ENCODE assay signal across 9 cellular contexts in the genomic region with DNA sequence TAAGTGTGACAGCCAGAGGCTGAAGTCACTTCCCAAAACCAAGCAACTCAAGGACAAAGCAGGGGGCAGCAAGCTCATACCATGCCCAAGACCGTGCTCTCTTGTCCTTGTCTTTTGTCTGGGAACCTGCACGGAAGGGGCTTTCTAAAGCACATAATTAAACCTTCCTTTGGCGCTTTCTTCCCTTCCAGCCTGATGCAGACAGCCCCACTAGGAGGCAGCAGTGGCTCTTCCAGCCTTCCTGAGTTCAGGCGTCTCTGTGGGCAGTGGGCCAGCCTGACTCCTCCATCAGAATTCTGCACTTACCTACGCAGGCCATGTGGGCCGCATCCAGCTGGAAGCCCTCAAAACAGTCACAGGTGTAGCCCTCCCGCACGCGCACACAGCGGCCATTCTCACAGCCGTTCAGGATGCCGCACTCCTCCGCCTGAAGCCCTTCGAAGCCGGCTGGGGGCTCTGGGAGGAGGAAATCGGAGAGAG.
DNase-seq lines count a peak whose midpoint lies in the region; ATAC-seq and TF ChIP-seq lines count a peak whose summit lies in the region.
"Had no signal": no experiment of that assay in that cellular context is flagged by ENCODE, and none has a peak within 500 bp of the region (broad histone marks: within the 10 kb centered on the region; RNA-seq: fewer than 3 reads in every experiment).

No MANE protein-coding gene starts in this region.

- no peak overlapping the region for H3K27ac ChIP-seq in substantia nigra (ENCODE audit: low read depth, low read length, poor library complexity, severe bottlenecking)

- no peak overlapping the region for H3K4me3 ChIP-seq in astrocyte of the spinal cord (ENCODE audit: low read depth, low read length)

- no peak for ATAC-seq in GM18873 (IDR thresholded peaks at IDR 0.05; ENCODE audit: low FRiP score, unreplicated experiment)
- no peak for ATAC-seq in GM21576 (IDR thresholded peaks at IDR 0.05; ENCODE audit: unreplicated experiment)

- TF ChIP-seq CTCF in astrocyte of the spinal cord (IDR thresholded peaks at IDR 0.05; ENCODE audit: low read depth, low read length) = peak; percentile 92

- in situ Hi-C loops in astrocyte of the spinal cord (cut with HindIII; ENCODE audit: low sequenced_read_pairs) = no loop called here

- DNase-seq in EH (ENCODE audit: low read depth) = peak; percentile 77
- DNase-seq in NCI-H1694 treated with DMSO at 0.1 percent for 48 hours (lab: John Stamatoyannopoulos, UW) = peak; percentile 95
- peak; percentile 83 for DNase-seq in astrocyte of the spinal cord (ENCODE audit: low read depth, low spot score)
- peak; percentile 80 for DNase-seq in iPS-NIHi7 (ENCODE audit: extremely low spot score)
- DNase-seq in substantia nigra (lab: John Stamatoyannopoulos, UW) = peak in 34 of 49 donors; percentile 15 to 85 (median 48)
- no peak for DNase-seq in NCI-H2171 (lab: John Stamatoyannopoulos, UW)
- DNase-seq: naive B cell had no signal
